8 cellular contexts compared by ENCODE assay signal in the genomic region with DNA sequence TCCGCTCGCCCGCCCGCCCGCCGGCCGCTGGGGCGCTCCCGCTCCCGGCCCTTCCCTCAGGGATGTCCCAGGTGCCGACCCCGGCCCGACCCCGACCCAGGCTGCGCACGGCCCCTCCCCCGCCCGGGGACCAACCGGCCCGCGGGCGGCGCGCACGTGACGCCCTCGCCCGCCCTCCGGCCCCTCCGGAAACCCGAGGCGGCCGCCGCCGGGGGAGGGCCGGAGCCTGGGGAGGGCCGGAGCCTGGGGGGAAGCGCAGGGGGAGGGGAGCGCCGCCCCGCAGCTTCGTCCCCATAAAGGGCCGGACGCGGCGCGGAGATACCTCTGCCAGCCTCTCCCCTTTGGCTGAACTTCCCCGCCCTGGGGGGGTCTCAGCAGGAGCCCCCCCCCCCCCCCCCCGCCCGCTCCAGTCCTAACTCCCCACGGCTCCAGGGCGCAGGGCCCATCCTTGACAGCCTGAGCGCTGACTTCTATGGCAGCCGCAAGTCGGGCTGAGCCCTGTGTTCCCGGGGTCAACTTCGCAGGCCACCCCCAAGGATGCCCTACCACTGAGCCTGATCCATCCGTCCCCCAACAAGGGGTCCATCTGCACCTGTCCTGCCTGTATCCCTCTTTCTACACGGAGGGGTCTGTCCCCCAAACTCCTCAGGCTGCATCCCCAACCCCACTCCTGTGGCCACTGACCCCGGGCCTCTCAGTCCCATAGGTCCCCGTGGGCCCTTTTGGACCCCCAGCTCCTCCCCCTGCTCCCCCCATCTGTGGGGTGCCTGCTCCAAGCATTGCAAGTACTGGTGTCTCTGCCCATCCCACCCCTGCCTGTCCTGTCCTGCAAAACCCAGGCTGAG. TPM values are rescaled to one million over a fixed set of nuclear protein-coding genes. Genes with fewer than 3 reads are reported as not detected.
DNase-seq lines count a peak whose midpoint lies in the region; ATAC-seq and TF ChIP-seq lines count a peak whose summit lies in the region.

A gene (minus strand): TSS at position 69 of the 845 bp plus-strand sequence. CDS start 174 bp downstream, outside the sequence.

- TF ChIP-seq POLR2A in Raji (IDR thresholded peaks at IDR 0.05; ENCODE audit: insufficient read depth, low read depth, low read length): 0 out of 2 replicates have a peak, but pooled peaks have one; percentile 2

- POLR2A ChIA-PET in CD4-positive, alpha-beta T cell (lab: Charles Lee): interaction anchor here (1.0 kb wide), 1 partner anchor 11 kb away, joined by 3 read pairs; no protein-coding TSS in a partner anchor

- H3K4me3 ChIP-seq in epithelial cell of esophagus (ENCODE audit: low read length): peak within 1 kb of the TSS; percentile 53

- peaks cover 29% of the 10 kb centered on the region for H3K27me3 ChIP-seq in CD4-positive, alpha-beta T cell (ENCODE audit: control insufficient read depth, insufficient read depth, low read length)

- DNase-seq in CD4-positive, alpha-beta T cell: no peak
- DNase-seq in epithelial cell of esophagus (ENCODE audit: low read depth) (no peak), natural killer cell (no peak), NCI-H774 (lab: John Stamatoyannopoulos, UW) (no peak)

- H3K27ac ChIP-seq in CD4-positive, alpha-beta T cell (ENCODE audit: low read depth, low read length): no peak within 1 kb of the TSS

- no peaks in the 10 kb centered on the region for H3K9me3 Mint-ChIP-seq in CD4-positive, alpha-beta T cell
- no peaks in the 10 kb centered on the region for H3K9me3 Mint-ChIP-seq in natural killer cell

- no peak within 1 kb of the TSS for H3K27ac Mint-ChIP-seq in CD4-positive, alpha-beta T cell
- no peak within 1 kb of the TSS for H3K27ac Mint-ChIP-seq in natural killer cell

- intact Hi-C loops in CD4-positive, alpha-beta T cell (cut with DNase I, micrococcal nuclease): no loop called here
- intact Hi-C loops in natural killer cell (cut with micrococcal nuclease): no loop called here

- H3K4me3 Mint-ChIP-seq in CD4-positive, alpha-beta T cell: peak within 1 kb of the TSS; percentile 60
- peak within 1 kb of the TSS; percentile 79 for H3K4me3 Mint-ChIP-seq in natural killer cell

- CTCF ChIA-PET in CD4-positive, alpha-beta T cell (lab: Charles Lee): interaction anchor here (1.5 kb wide), 1 partner anchor 81 kb away, joined by 3 read pairs; no protein-coding TSS in a partner anchor

- H3K27me3 Mint-ChIP-seq in CD4-positive, alpha-beta T cell: peaks cover 24% of the 10 kb centered on the region
- peaks cover 0 to 14% of the 10 kb centered on the region in 2 donors for H3K27me3 Mint-ChIP-seq in natural killer cell (ENCODE audit: low read depth in 2 of 2)

- no peaks in the 10 kb centered on the region for H3K9me3 ChIP-seq in CD4-positive, alpha-beta T cell (ENCODE audit: control insufficient read depth, low read length)

- ATAC-seq in CD4-positive, alpha-beta T cell (ENCODE audit: poor library complexity): no peak
- ATAC-seq in GM19397 (IDR thresholded peaks at IDR 0.05; ENCODE audit: unreplicated experiment): peak; percentile 53
- peak in 2 of 3 donors; percentile 18 to 28 for ATAC-seq in natural killer cell
- no peak for ATAC-seq in GM21367 (IDR thresholded peaks at IDR 0.05; ENCODE audit: unreplicated experiment)
- ATAC-seq in HG03139 (IDR thresholded peaks at IDR 0.05; ENCODE audit: unreplicated experiment): no peak

- H3K36me3 Mint-ChIP-seq in CD4-positive, alpha-beta T cell (ENCODE audit: low read depth): no peaks in the 10 kb centered on the region
- H3K36me3 Mint-ChIP-seq in natural killer cell: no peaks in the 10 kb centered on the region

- H3K4me1 Mint-ChIP-seq in CD4-positive, alpha-beta T cell (ENCODE audit: low read depth): peaks cover 7% of the 10 kb centered on the region
- peaks cover 0 to 7% of the 10 kb centered on the region in 2 donors for H3K4me1 Mint-ChIP-seq in natural killer cell

- TF ChIP-seq CTCF in CD4-positive, alpha-beta T cell (IDR thresholded peaks at IDR 0.05): no peak
- TF ChIP-seq CTCF in epithelial cell of esophagus (IDR thresholded peaks at IDR 0.05; ENCODE audit: insufficient read depth, low read depth, low read length, missing control alignments): no peak
- TF ChIP-seq CTCF in natural killer cell (IDR thresholded peaks at IDR 0.05): no peak

RNA-seq across cellular contexts. Expression of the gene that starts here (rescaled TPM):
- total RNA-seq in CD4-positive, alpha-beta T cell: 1 to 10 TPM; 1.2 to 1.3 TPM
- total RNA-seq in natural killer cell: 1 to 10 TPM; 2.2 to 2.5 (median 2.4) TPM

Comparison
In these comparisons a context has a peak if more than half of its experiments do, and no peak if none do; other contexts are left out.
1. ATAC-seq: peak in GM19397 (single experiment) and natural killer cell (2 of 3); none in CD4-positive, alpha-beta T cell (single experiment), GM21367 (single experiment) and HG03139 (single experiment).